Comparison of ENCODE assay signal across 31 cellular contexts in genomic region chr2:204357175-204357695, GRCh38.
DNase-seq lines count a peak whose midpoint lies in the region; ATAC-seq, FAIRE-seq and TF ChIP-seq lines count a peak whose summit lies in the region.
"Had no signal": no experiment of that assay in that cellular context is flagged by ENCODE, and none has a peak within 500 bp of the region (broad histone marks: within the 10 kb centered on the region; RNA-seq: fewer than 3 reads in every experiment).

No MANE protein-coding gene starts in this region.

- TF ChIP-seq POLR2A in tibial nerve (IDR thresholded peaks at IDR 0.05): no peak

- 90% methylated on average over 12 of the region's 12 CpGs for WGBS in mesenchymal stem cell
- 84 to 86% methylated on average over 12 of the region's 12 CpGs for WGBS in tibial nerve, 2 donors

- H3K27me3 ChIP-seq in SJSA1 (replicated peaks): no peaks in the 10 kb centered on the region
- H3K27me3 ChIP-seq in mesenchymal stem cell (ENCODE audit: control insufficient read depth in 1 of 2, insufficient read depth in 1 of 2, low read length in 2 of 2): no peaks in the 10 kb centered on the region
- no peaks in the 10 kb centered on the region for H3K27me3 ChIP-seq in tibial nerve
- H3K27me3 ChIP-seq: BLaER1, breast epithelium, foreskin keratinocyte, hepatocyte, Peyer's patch, right lobe of liver had no signal

- no peak overlapping the region for H3K18ac ChIP-seq in mesenchymal stem cell (ENCODE audit: low read depth in 1 of 2, low read length in 2 of 2)

- peaks cover 32% of the 10 kb centered on the region for H3K4me1 ChIP-seq in SJSA1 (replicated peaks)
- H3K4me1 ChIP-seq in mesenchymal stem cell (ENCODE audit: control insufficient read depth, insufficient read depth, low read depth, low read length): no peaks in the 10 kb centered on the region
- no peaks in the 10 kb centered on the region for H3K4me1 ChIP-seq in tibial nerve
- H3K4me1 ChIP-seq: BLaER1, breast epithelium, foreskin keratinocyte, Peyer's patch, right lobe of liver had no signal

- no peak overlapping the region for H3K4ac ChIP-seq in mesenchymal stem cell (ENCODE audit: low read depth in 1 of 2, low read length in 2 of 2)

- H2BK15ac ChIP-seq in mesenchymal stem cell (ENCODE audit: low read depth, poor library complexity, severe bottlenecking): no peak overlapping the region

- no peaks in the 10 kb centered on the region for H3K36me3 ChIP-seq in SJSA1
- H3K36me3 ChIP-seq in mesenchymal stem cell (ENCODE audit: control insufficient read depth in 1 of 2, insufficient read depth in 2 of 2, low read depth in 1 of 2, low read length in 2 of 2): no peaks in the 10 kb centered on the region
- no peaks in the 10 kb centered on the region for H3K36me3 ChIP-seq in tibial nerve
- H3K36me3 ChIP-seq: BLaER1, breast epithelium, Peyer's patch, right lobe of liver, thoracic aorta had no signal

- H3K23ac ChIP-seq in mesenchymal stem cell (ENCODE audit: low read length in 2 of 2): no peak overlapping the region

- H3K9me3 ChIP-seq in SJSA1 (replicated peaks) (no peaks in the 10 kb centered on the region), mesenchymal stem cell (ENCODE audit: control insufficient read depth, low read length) (no peaks in the 10 kb centered on the region), tibial nerve (no peaks in the 10 kb centered on the region)
- H3K9me3 ChIP-seq: BLaER1, breast epithelium, Caco-2, Peyer's patch, right lobe of liver, thoracic aorta had no signal

- H3K79me1 ChIP-seq in mesenchymal stem cell (replicated peaks; ENCODE audit: low read length, poor library complexity, severe bottlenecking): no peaks in the 10 kb centered on the region

- peak; percentile 84 for FAIRE-seq in D721Med (lab: Jason Lieb, UNC)
- FAIRE-seq in RCC 7860 (lab: Jason Lieb, UNC): no peak
- FAIRE-seq: colon had no signal

- DNase-seq in D721Med (ENCODE audit: insufficient read length, low spot score) (peak; percentile 36), NCI-H1694 treated with DMSO at 0.1 percent for 48 hours (lab: John Stamatoyannopoulos, UW) (peak; percentile 89), SJSA1 (ENCODE audit: low read depth in 1 of 2, low spot score in 2 of 2) (no peak), mesenchymal stem cell (no peak), NK-92 (lab: John Stamatoyannopoulos, UW; ENCODE audit: unreplicated experiment) (no peak), RCC 7860 (ENCODE audit: low spot score) (no peak), tibial nerve (ENCODE audit: low spot score in 2 of 2) (no peak)
- DNase-seq: ACHN; activated CD4-positive, alpha-beta T cell treated with anti-CD3 and anti-CD28 coated beads, Interleukin-2, amount 10 ng/mL, durations not matched to agents 24 days and 14 days; activated naive CD4-positive, alpha-beta T cell treated with anti-CD3 and anti-CD28 coated beads for 36 hours; Caco-2; effector memory CD8-positive, alpha-beta T cell; EL; foreskin keratinocyte; HCEC 1CT; midbrain; naive thymus-derived CD8-positive, alpha-beta T cell; NCI-H187 treated with DMSO at 0.1 percent for 48 hours; NCI-H2227 treated with DMSO at 0.1 percent for 48 hours; Peyer's patch; right lobe of liver; stimulated activated CD4-positive, alpha-beta T cell treated with anti-CD3 and anti-CD28 coated beads, Interleukin-4, amount 100 ng/mL, for 4 hours; stimulated activated naive CD4-positive, alpha-beta T cell had no signal

- no peak for TF ChIP-seq EP300 in tibial nerve (IDR thresholded peaks at IDR 0.05)

- H2AK5ac ChIP-seq in mesenchymal stem cell (ENCODE audit: low read length, severe bottlenecking): peak overlapping the region; percentile 41

- ATAC-seq in GM19452 (IDR thresholded peaks at IDR 0.05; ENCODE audit: unreplicated experiment): no peak
- ATAC-seq: effector memory CD8-positive, alpha-beta T cell; esophagus mucosa; foreskin keratinocyte; left lobe of liver; naive thymus-derived CD8-positive, alpha-beta T cell; right lobe of liver had no signal

- H2AFZ ChIP-seq in mesenchymal stem cell (ENCODE audit: low read depth, low read length): no peak overlapping the region
- H2AFZ ChIP-seq: hepatocyte had no signal

- peak overlapping the region; percentile 24 for H2BK5ac ChIP-seq in mesenchymal stem cell (ENCODE audit: low read depth, low read length, poor library complexity, severe bottlenecking)

- H3K14ac ChIP-seq in mesenchymal stem cell (ENCODE audit: low read length in 2 of 2): no peak overlapping the region

- no peak overlapping the region for H3K4me2 ChIP-seq in mesenchymal stem cell (ENCODE audit: low read length, poor library complexity, severe bottlenecking)
- H3K4me2 ChIP-seq: BLaER1, hepatocyte had no signal

- no peak overlapping the region for H4K8ac ChIP-seq in mesenchymal stem cell (ENCODE audit: low read length)

- H3K27ac ChIP-seq in SJSA1 (peak overlapping the region; percentile 69), mesenchymal stem cell (ENCODE audit: low read length, poor library complexity, severe bottlenecking) (no peak overlapping the region), tibial nerve (no peak overlapping the region)
- H3K27ac ChIP-seq: BLaER1, breast epithelium, foreskin keratinocyte, hepatocyte, Peyer's patch, right lobe of liver, thoracic aorta had no signal

- H3K9ac ChIP-seq in mesenchymal stem cell (ENCODE audit: low read length): no peak overlapping the region
- H3K9ac ChIP-seq: BLaER1 had no signal

- H2BK12ac ChIP-seq in mesenchymal stem cell (ENCODE audit: low read length in 2 of 2): no peak overlapping the region

- H2BK120ac ChIP-seq in mesenchymal stem cell (ENCODE audit: low read depth, low read length): no peak overlapping the region

- TF ChIP-seq CTCF in D721Med (IDR thresholded peaks at IDR 0.05; ENCODE audit: insufficient read depth, missing control alignments): no peak
- TF ChIP-seq CTCF in tibial nerve (IDR thresholded peaks at IDR 0.05): no peak

- H3K4me3 ChIP-seq in SJSA1 (no peak overlapping the region), mesenchymal stem cell (ENCODE audit: insufficient read depth in 1 of 2, low read depth in 1 of 2, low read length in 2 of 2) (no peak overlapping the region), tibial nerve (no peak overlapping the region)
- H3K4me3 ChIP-seq: BLaER1, breast epithelium, hepatocyte, Peyer's patch, right lobe of liver, thoracic aorta had no signal

- H4K91ac ChIP-seq in mesenchymal stem cell (ENCODE audit: low read length): no peak overlapping the region

Comparison
In these comparisons a context has a peak if more than half of its experiments do, and no peak if none do; other contexts are left out.
1. DNase-seq: peak in D721Med (single experiment) and NCI-H1694 treated with DMSO at 0.1 percent for 48 hours (single experiment); none in SJSA1 (0 of 2), mesenchymal stem cell (single experiment), NK-92 (single experiment), RCC 7860 (single experiment) and tibial nerve (0 of 2).